ENCODE assay signal across 10 cellular contexts in genomic region chr6:71621918-71622519, GRCh38.
DNase-seq lines count a peak whose midpoint lies in the region; TF ChIP-seq lines count a peak whose summit lies in the region.
"Had no signal": no experiment of that assay in that cellular context is flagged by ENCODE, and none has a peak within 500 bp of the region (broad histone marks: within the 10 kb centered on the region; RNA-seq: fewer than 3 reads in every experiment).

No MANE protein-coding gene starts in this region.

- no peaks in the 10 kb centered on the region for H3K27me3 ChIP-seq in kidney epithelial cell (ENCODE audit: control insufficient read depth, insufficient read depth, low read length)

- peak; percentile 65 for TF ChIP-seq CTCF in kidney epithelial cell (IDR thresholded peaks at IDR 0.05; ENCODE audit: insufficient read depth, low read length, poor library complexity, severe bottlenecking)

- H3K36me3 ChIP-seq in kidney epithelial cell (ENCODE audit: control insufficient read depth, insufficient read depth, low read length) = no peaks in the 10 kb centered on the region

- H3K4me3 ChIP-seq in kidney epithelial cell (ENCODE audit: low read depth, low read length) = no peak overlapping the region

- DNase-seq in Ammon's horn (ENCODE audit: low spot score) (peak; percentile 4), HCEC 1CT (peak; percentile 15), SK-MEL-5 (ENCODE audit: low read depth, low spot score) (peak; percentile 42), kidney epithelial cell (ENCODE audit: low read depth) (no peak), posterior vena cava (ENCODE audit: low spot score) (no peak), NCI-H187 treated with DMSO at 0.1 percent for 48 hours (lab: John Stamatoyannopoulos, UW) (no peak), NOMO-1 treated with dmso at 0.1 percent for 144 hours (lab: John Stamatoyannopoulos, UW; ENCODE audit: unreplicated experiment) (no peak)
- DNase-seq in activated effector memory CD4-positive, alpha-beta T cell treated with anti-CD3 and anti-CD28 coated beads, Interleukin-2, amount 50 U/mL, for 16 hours = no peak
- DNase-seq: natural killer cell, T1000 had no signal

- intact Hi-C loops in posterior vena cava (cut with DNase I) = no loop called here

- in situ Hi-C loops in SK-MEL-5 (cut with HindIII; ENCODE audit: low pct_unique_long_range_greater_than_20kb, low sequenced_read_pairs) = no loop called here

Comparison
In these comparisons a context has a peak if more than half of its experiments do, and no peak if none do; other contexts are left out.
1. DNase-seq: peak in Ammon's horn (single experiment), HCEC 1CT (single experiment) and SK-MEL-5 (single experiment); none in kidney epithelial cell (single experiment), activated effector memory CD4-positive, alpha-beta T cell treated with anti-CD3 and anti-CD28 coated beads, Interleukin-2, amount 50 U/mL, for 16 hours (single experiment), posterior vena cava (single experiment), NCI-H187 treated with DMSO at 0.1 percent for 48 hours (single experiment) and NOMO-1 treated with dmso at 0.1 percent for 144 hours (single experiment).